8 cellular contexts compared by ENCODE assay signal in genomic region chr10:97553575-97554100, GRCh38. TPM values are rescaled to one million over a fixed set of nuclear protein-coding genes. Genes with fewer than 3 reads are reported as not detected.
DNase-seq lines count a peak whose midpoint lies in the region; ATAC-seq, FAIRE-seq and TF ChIP-seq lines count a peak whose summit lies in the region.

No MANE protein-coding gene starts in this region.

- H3K9ac ChIP-seq in mammary epithelial cell (ENCODE audit: insufficient read depth, low read length) (no peak overlapping the region), keratinocyte (ENCODE audit: control insufficient read depth, extremely low read depth, insufficient read depth, low read length) (no peak overlapping the region)

- intact Hi-C loops in mammary epithelial cell (cut with micrococcal nuclease) = loop anchor here (1.0 kb wide), 5 partner anchors 19 to 146 kb away; partner anchors contain the start of genes MMS19 and UBTD1

- DNase-seq in BJ (ENCODE audit: low read depth) (no peak), NB4 (ENCODE audit: low read depth) (peak; percentile 71), mammary epithelial cell (peak; percentile 56), keratinocyte (ENCODE audit: low read depth, low spot score) (no peak)
- DNase-seq in stimulated activated CD4-positive, alpha-beta T cell treated with anti-CD3 and anti-CD28 coated beads, Interleukin-2, amount 100 ng/mL, for 24 hours = peak; percentile 69 to 72

- in situ Hi-C loops in mammary epithelial cell (cut with MboI; ENCODE audit: low sequenced_read_pairs in 2 of 2) = loop anchor here (5.0 to 10.0 kb wide), 2 partner anchors 81 to 89 kb away; no protein-coding TSS in a partner anchor

- no peak overlapping the region for H2AFZ ChIP-seq in mammary epithelial cell (ENCODE audit: low read depth, low read length)
- H2AFZ ChIP-seq in keratinocyte (ENCODE audit: control insufficient read depth, low read length) = no peak overlapping the region

- H3K4me3 ChIP-seq in BJ (ENCODE audit: low read depth, low read length) (no peak overlapping the region), NB4 (ENCODE audit: low read depth, low read length) (no peak overlapping the region), mammary epithelial cell (replicated peaks in 1 of 3; ENCODE audit: insufficient read depth in 1 of 3, low read depth in 2 of 3, low read length in 3 of 3) (no peak overlapping the region), keratinocyte (ENCODE audit: control insufficient read depth in 2 of 3, extremely low read depth in 1 of 3, insufficient read depth in 2 of 3, low read depth in 1 of 3, low read length in 3 of 3) (no peak overlapping the region)

- WGBS in mammary epithelial cell (ENCODE audit: low coverage, missing lambda C conversion rate) = 33% methylated on average over 6 of the region's 7 CpGs

- H4K20me1 ChIP-seq in mammary epithelial cell (ENCODE audit: insufficient read depth, low read length) (no peaks in the 10 kb centered on the region), keratinocyte (ENCODE audit: control insufficient read depth, extremely low read depth, insufficient read depth, low read length) (no peaks in the 10 kb centered on the region)

- H3K4me2 ChIP-seq in mammary epithelial cell (ENCODE audit: insufficient read depth, low read depth, low read length) = no peak overlapping the region
- peak overlapping the region; percentile 27 for H3K4me2 ChIP-seq in keratinocyte (ENCODE audit: control insufficient read depth, extremely low read depth, insufficient read depth, low read depth, low read length)

- dilution Hi-C loops in mammary epithelial cell (cut with HindIII; ENCODE audit: low sequenced_read_pairs) = no loop called here
- dilution Hi-C loops in keratinocyte (cut with MboI; ENCODE audit: extremely low pct_ligation_motif_present, low sequenced_read_pairs) = no loop called here

- H3K9me3 ChIP-seq in mammary epithelial cell (replicated peaks; ENCODE audit: insufficient read depth, low read length) (no peaks in the 10 kb centered on the region), keratinocyte (ENCODE audit: control insufficient read depth, low read depth, low read length) (no peaks in the 10 kb centered on the region)

- peak; percentile 96 for TF ChIP-seq CTCF in BJ (IDR thresholded peaks at IDR 0.05; ENCODE audit: insufficient read depth, low read depth, low read length)
- TF ChIP-seq CTCF in NB4 (IDR thresholded peaks at IDR 0.05; ENCODE audit: low read depth, low read length) = peak; percentile 93
- peak; percentile 94 for TF ChIP-seq CTCF in VCaP (conservative IDR thresholded peaks at IDR 0.05)
- TF ChIP-seq CTCF in mammary epithelial cell (conservative IDR thresholded peaks at IDR 0.05 in 1 of 2, IDR thresholded peaks at IDR 0.05 in 1 of 2; ENCODE audit: extremely low read depth in 1 of 2, insufficient read depth in 1 of 2, low read depth in 1 of 2, low read length in 2 of 2) = peak; percentile 89 to 98
- peak; percentile 90 to 98 (median 95) for TF ChIP-seq CTCF in keratinocyte (optimal IDR thresholded peaks at IDR 0.05 in 1 of 3, IDR thresholded peaks at IDR 0.05 in 1 of 3, conservative IDR thresholded peaks at IDR 0.05 in 1 of 3; ENCODE audit: extremely low read depth in 1 of 3, insufficient read depth in 2 of 3, low read length in 3 of 3)

- peaks cover 34% of the 10 kb centered on the region for H3K4me1 ChIP-seq in mammary epithelial cell (ENCODE audit: insufficient read depth, low read length)
- peaks cover 29% of the 10 kb centered on the region for H3K4me1 ChIP-seq in keratinocyte (ENCODE audit: control insufficient read depth, extremely low read depth, insufficient read depth, low read length)

- peak; percentile 93 for FAIRE-seq in keratinocyte (lab: Jason Lieb, UNC)

- CTCF ChIA-PET in BJ (lab: Yijun Ruan, JAX) = interaction anchor here (0.7 to 6.8 kb wide), 37 partner anchors 8 to 173 kb away, joined by 3 to 104 read pairs (median 4); partner anchors contain the start of genes ANKRD2, RRP12 and UBTD1
- CTCF ChIA-PET in mammary epithelial cell (lab: Charles Lee; ENCODE audit: low non-redundant PET) = interaction anchor here (0.6 kb wide), 3 partner anchors 56 to 343 kb away, joined by 3 to 7 read pairs (median 6); no protein-coding TSS in a partner anchor

- H3K36me3 ChIP-seq in BJ (ENCODE audit: control insufficient read depth, insufficient read depth, low read length) = no peaks in the 10 kb centered on the region
- H3K36me3 ChIP-seq in mammary epithelial cell (ENCODE audit: insufficient read depth, low read length) = no peaks in the 10 kb centered on the region
- H3K36me3 ChIP-seq in keratinocyte (ENCODE audit: control insufficient read depth in 2 of 2, extremely low read depth in 1 of 2, insufficient read depth in 2 of 2, low read length in 2 of 2) = no peaks in the 10 kb centered on the region

- TF ChIP-seq POLR2A in NB4 (IDR thresholded peaks at IDR 0.05; ENCODE audit: extremely low read depth, insufficient read length) = no peak

- ATAC-seq in GM19463 (IDR thresholded peaks at IDR 0.05; ENCODE audit: unreplicated experiment) = peak; percentile 77
- no peak for ATAC-seq in HG02678 (IDR thresholded peaks at IDR 0.05; ENCODE audit: unreplicated experiment)

- H3K27me3 ChIP-seq in BJ (ENCODE audit: control insufficient read depth, insufficient read depth, low read length) = no peaks in the 10 kb centered on the region
- no peaks in the 10 kb centered on the region for H3K27me3 ChIP-seq in mammary epithelial cell (ENCODE audit: insufficient read depth, low read length)
- H3K27me3 ChIP-seq in keratinocyte (ENCODE audit: control insufficient read depth, extremely low read depth, insufficient read depth, low read length) = no peaks in the 10 kb centered on the region

- H3K27ac ChIP-seq in VCaP = no peak overlapping the region
- H3K27ac ChIP-seq in mammary epithelial cell (ENCODE audit: insufficient read depth, low read depth, low read length) = no peak overlapping the region
- H3K27ac ChIP-seq in keratinocyte (ENCODE audit: control insufficient read depth, insufficient read depth, low read length) = no peak overlapping the region

- H3K79me2 ChIP-seq in mammary epithelial cell (ENCODE audit: insufficient read depth, low read length) (peaks cover 47% of the 10 kb centered on the region), keratinocyte (ENCODE audit: control insufficient read depth, insufficient read depth, low read length) (peaks cover 12% of the 10 kb centered on the region)

- POLR2A ChIA-PET in BJ (lab: Charles Lee) = no interaction called here

- no peaks in the 10 kb centered on the region for H3K9me1 ChIP-seq in keratinocyte (ENCODE audit: control insufficient read depth, extremely low read depth, insufficient read depth, low read length)

- BruUV-seq in mammary epithelial cell (replicated peaks; lab: Mats Ljungman, UMichigan) = no TSS peak

RNA-seq across cellular contexts. Expression of gene ANKRD2, which starts 18.9 kb away (rescaled TPM):
- polyA plus RNA-seq in BJ (2011; rRNA removed) = 0.16 and 0.37 TPM in 2 replicates
- polyA minus RNA-seq in BJ (2011; rRNA and poly(A)+ RNA removed) = not detected in 2 replicates
- total RNA-seq in mammary epithelial cell = under 1 TPM; 0.47 to 0.83 TPM
- 0.87 TPM for polyA plus RNA-seq in mammary epithelial cell
- not detected for polyA minus RNA-seq in mammary epithelial cell
- polyA plus RNA-seq in keratinocyte = 0.18 to 0.67 TPM (median 0.38 TPM) in 3 replicates
- 0.84 TPM for polyA plus RNA-seq in keratinocyte (2011; ENCODE audit: low read depth)
- polyA plus RNA-seq in keratinocyte (2011; cell fraction: cytosol; rRNA removed) = 0.26 and 0.36 TPM in 2 replicates
- polyA plus RNA-seq in keratinocyte (2011; cell fraction: nucleus; rRNA removed) = 0.28 and 0.36 TPM in 2 replicates
- polyA plus RNA-seq in keratinocyte (2012; ENCODE audit: low replicate concordance) = 0.91 and 0.95 TPM in 2 replicates
- 0.16 to 0.19 TPM in 2 of 3 replicates, not detected in the other for polyA minus RNA-seq in keratinocyte
- not detected for polyA minus RNA-seq in keratinocyte (2011; cell fraction: cytosol; rRNA and poly(A)+ RNA removed)
- not detected in 2 replicates for polyA minus RNA-seq in keratinocyte (2011; cell fraction: nucleus; rRNA and poly(A)+ RNA removed)

RNA-seq across cellular contexts. Expression of gene HOGA1, which starts 30.6 kb away (rescaled TPM):
- 0.17 and 0.23 TPM in 2 replicates for polyA plus RNA-seq in BJ (2011; rRNA removed)
- polyA minus RNA-seq in BJ (2011; rRNA and poly(A)+ RNA removed) = 0.14 TPM in 1 of 2 replicates, not detected in the other
- total RNA-seq in mammary epithelial cell = 1 to 10 TPM in 1 of 2 donors, under 1 TPM in 1; 0.17 to 1.8 TPM
- polyA plus RNA-seq in mammary epithelial cell = 0.32 TPM
- polyA minus RNA-seq in mammary epithelial cell = not detected
- polyA plus RNA-seq in keratinocyte = 0.49 to 1.0 TPM (median 0.89 TPM) in 3 replicates
- polyA plus RNA-seq in keratinocyte (2011; ENCODE audit: low read depth) = 0.21 TPM
- 0.30 and 0.40 TPM in 2 replicates for polyA plus RNA-seq in keratinocyte (2011; cell fraction: cytosol; rRNA removed)
- 0.57 and 0.60 TPM in 2 replicates for polyA plus RNA-seq in keratinocyte (2011; cell fraction: nucleus; rRNA removed)
- 0.23 and 0.63 TPM in 2 replicates for polyA plus RNA-seq in keratinocyte (2012; ENCODE audit: low replicate concordance)
- 0.30 to 0.62 TPM (median 0.38 TPM) in 3 replicates for polyA minus RNA-seq in keratinocyte
- polyA minus RNA-seq in keratinocyte (2011; cell fraction: cytosol; rRNA and poly(A)+ RNA removed) = not detected
- 0.32 TPM in 1 of 2 replicates, not detected in the other for polyA minus RNA-seq in keratinocyte (2011; cell fraction: nucleus; rRNA and poly(A)+ RNA removed)

RNA-seq across cellular contexts. Expression of gene C10orf62, which starts 35.9 kb away (rescaled TPM):
- polyA plus RNA-seq in BJ (2011; rRNA removed) = not detected in 2 replicates
- polyA minus RNA-seq in BJ (2011; rRNA and poly(A)+ RNA removed) = not detected in 2 replicates
- not detected for total RNA-seq in mammary epithelial cell
- 0.05 TPM for polyA plus RNA-seq in mammary epithelial cell
- polyA minus RNA-seq in mammary epithelial cell = not detected
- 0.06 to 0.08 TPM in 2 of 3 replicates, not detected in the other for polyA plus RNA-seq in keratinocyte
- polyA plus RNA-seq in keratinocyte (2011; ENCODE audit: low read depth) = not detected
- polyA plus RNA-seq in keratinocyte (2011; cell fraction: cytosol; rRNA removed) = not detected in 2 replicates
- 0.09 and 0.12 TPM in 2 replicates for polyA plus RNA-seq in keratinocyte (2011; cell fraction: nucleus; rRNA removed)
- polyA plus RNA-seq in keratinocyte (2012; ENCODE audit: low replicate concordance) = not detected in 2 replicates
- not detected in 3 replicates for polyA minus RNA-seq in keratinocyte
- polyA minus RNA-seq in keratinocyte (2011; cell fraction: cytosol; rRNA and poly(A)+ RNA removed) = not detected
- not detected in 2 replicates for polyA minus RNA-seq in keratinocyte (2011; cell fraction: nucleus; rRNA and poly(A)+ RNA removed)

RNA-seq across cellular contexts. Expression of gene UBTD1, which starts 54.9 kb away (rescaled TPM):
- 22.7 and 39.0 TPM in 2 replicates for polyA plus RNA-seq in BJ (2011; rRNA removed)
- 11.7 and 15.8 TPM in 2 replicates for polyA minus RNA-seq in BJ (2011; rRNA and poly(A)+ RNA removed)
- 10 to 100 TPM; 21.4 to 30.0 TPM for total RNA-seq in mammary epithelial cell
- polyA plus RNA-seq in mammary epithelial cell = 27.4 TPM
- polyA minus RNA-seq in mammary epithelial cell = 12.2 TPM
- 12.0 to 20.5 TPM (median 19.3 TPM) in 3 replicates for polyA plus RNA-seq in keratinocyte
- polyA plus RNA-seq in keratinocyte (2011; ENCODE audit: low read depth) = 3.5 TPM
- polyA plus RNA-seq in keratinocyte (2011; cell fraction: cytosol; rRNA removed) = 13.3 and 33.4 TPM in 2 replicates
- polyA plus RNA-seq in keratinocyte (2011; cell fraction: nucleus; rRNA removed) = 8.4 and 14.1 TPM in 2 replicates
- 17.0 and 24.0 TPM in 2 replicates for polyA plus RNA-seq in keratinocyte (2012; ENCODE audit: low replicate concordance)
- polyA minus RNA-seq in keratinocyte = 6.8 to 19.4 TPM (median 11.6 TPM) in 3 replicates
- 31.7 TPM for polyA minus RNA-seq in keratinocyte (2011; cell fraction: cytosol; rRNA and poly(A)+ RNA removed)
- 9.3 and 9.8 TPM in 2 replicates for polyA minus RNA-seq in keratinocyte (2011; cell fraction: nucleus; rRNA and poly(A)+ RNA removed)

RNA-seq across cellular contexts. Expression of gene MMS19, which starts 55.4 kb away (rescaled TPM):
- polyA plus RNA-seq in BJ (2011; rRNA removed) = 71.1 and 97.5 TPM in 2 replicates
- 70.5 and 130 TPM in 2 replicates for polyA minus RNA-seq in BJ (2011; rRNA and poly(A)+ RNA removed)
- total RNA-seq in mammary epithelial cell = 10 to 100 TPM; 69.7 to 74.2 TPM
- polyA plus RNA-seq in mammary epithelial cell = 86.2 TPM
- polyA minus RNA-seq in mammary epithelial cell = 104 TPM
- polyA plus RNA-seq in keratinocyte = 72.5 to 74.8 TPM (median 74.4 TPM) in 3 replicates
- polyA plus RNA-seq in keratinocyte (2011; ENCODE audit: low read depth) = 15.5 TPM
- polyA plus RNA-seq in keratinocyte (2011; cell fraction: cytosol; rRNA removed) = 51.5 and 66.8 TPM in 2 replicates
- 138 and 144 TPM in 2 replicates for polyA plus RNA-seq in keratinocyte (2011; cell fraction: nucleus; rRNA removed)
- 46.0 and 61.3 TPM in 2 replicates for polyA plus RNA-seq in keratinocyte (2012; ENCODE audit: low replicate concordance)
- 110 to 140 TPM (median 133 TPM) in 3 replicates for polyA minus RNA-seq in keratinocyte
- polyA minus RNA-seq in keratinocyte (2011; cell fraction: cytosol; rRNA and poly(A)+ RNA removed) = 71.9 TPM
- polyA minus RNA-seq in keratinocyte (2011; cell fraction: nucleus; rRNA and poly(A)+ RNA removed) = 74.6 and 85.9 TPM in 2 replicates

Comparison
In these comparisons a context has a peak if more than half of its experiments do, and no peak if none do; other contexts are left out.
1. DNase-seq: peak in NB4 (single experiment), mammary epithelial cell (single experiment) and stimulated activated CD4-positive, alpha-beta T cell treated with anti-CD3 and anti-CD28 coated beads, Interleukin-2, amount 100 ng/mL, for 24 hours (2 of 2); none in BJ (single experiment) and keratinocyte (single experiment).
2. Peak in every context shown above with its lines, with median percentiles within 50 percentile points of each other: CTCF ChIP-seq.